Comparison of ENCODE assay signal across 9 cellular contexts in genomic region chr19:40800997-40801377, GRCh38. TPM values are rescaled to one million over a fixed set of nuclear protein-coding genes. Genes with fewer than 3 reads are reported as not detected.
A peak's percentile ranks its signal among the peaks of the same experiment; 100 is the strongest.
DNase-seq lines count a peak whose midpoint lies in the region; ATAC-seq, FAIRE-seq and TF ChIP-seq lines count a peak whose summit lies in the region.
"Had no signal": no experiment of that assay in that cellular context is flagged by ENCODE, and none has a peak within 500 bp of the region (broad histone marks: within the 10 kb centered on the region; RNA-seq: fewer than 3 reads in every experiment).

No MANE protein-coding gene starts in this region.

- ATAC-seq in heart left ventricle (no peak), Right ventricle myocardium inferior (no peak), K562 (no peak), upper lobe of left lung (ENCODE audit: low FRiP score in 2 of 2) (no peak)

- H3K4me3 ChIP-seq in heart left ventricle (peak overlapping the region in 11 of 12 donors; percentile 74 to 99 (median 94)), K562 (peak overlapping the region; percentile 13; the same call in 1 of the 2 replicates), upper lobe of left lung (peak overlapping the region; percentile 45 to 99 (median 96))

- H3K27me3 ChIP-seq in heart left ventricle (no peaks in the 10 kb centered on the region), K562 (ENCODE audit: control insufficient read depth in 2 of 2, insufficient read depth in 2 of 2, low read length in 2 of 2) (no peaks in the 10 kb centered on the region), upper lobe of left lung (no peaks in the 10 kb centered on the region)

- H3K4me1 Mint-ChIP-seq in mesothelial cell of epicardium: peaks cover 47% of the 10 kb centered on the region

- no peak for TF ChIP-seq RAD21 in K562 (CRISPR knock-in tag; conservative IDR thresholded peaks at IDR 0.05 in 1 of 2, IDR thresholded peaks at IDR 0.05 in 1 of 2)

- TF ChIP-seq EP300 in K562 (IDR thresholded peaks at IDR 0.05; ENCODE audit: low read length) (no peak), upper lobe of left lung (IDR thresholded peaks at IDR 0.05) (no peak)

- peak overlapping the region; percentile 58 for H3K4me2 ChIP-seq in K562 (ENCODE audit: insufficient read depth, low read length)

- H2AFZ ChIP-seq in K562 (ENCODE audit: low read depth, low read length): no peak overlapping the region

- H3K27ac ChIP-seq in heart left ventricle (peak overlapping the region; percentile 53 to 99 (median 97)), K562 (ENCODE audit: extremely low read depth, low read depth, low read length) (peak overlapping the region; percentile 52; the same call in 2 of the 3 replicates), upper lobe of left lung (peak overlapping the region; percentile 93 to 99 (median 98))

- H3K36me3 Mint-ChIP-seq in mesothelial cell of epicardium: peaks cover 2% of the 10 kb centered on the region

- peak overlapping the region; percentile 82 for H3K4me3 Mint-ChIP-seq in mesothelial cell of epicardium

- peaks cover 43% of the 10 kb centered on the region for H4K20me1 ChIP-seq in K562 (replicated peaks; ENCODE audit: control insufficient read depth, insufficient read depth, low read length)

- TF ChIP-seq POLR2A in heart left ventricle (IDR thresholded peaks at IDR 0.05) (no peak), K562 (conservative IDR thresholded peaks at IDR 0.05) (0 out of 2 replicates have a peak, but pooled peaks have one; percentile 9), upper lobe of left lung (IDR thresholded peaks at IDR 0.05) (no peak)

- TF ChIP-seq CTCF in heart left ventricle (IDR thresholded peaks at IDR 0.05): no peak
- TF ChIP-seq CTCF in K562 (IDR thresholded peaks at IDR 0.05 in 2 of 3, conservative IDR thresholded peaks at IDR 0.05 in 1 of 3; ENCODE audit: insufficient read depth in 2 of 3, low read depth in 1 of 3, low read length in 3 of 3): no peak
- TF ChIP-seq CTCF in mesothelial cell of epicardium (IDR thresholded peaks at IDR 0.05; ENCODE audit: unreplicated experiment): no peak
- no peak for TF ChIP-seq CTCF in upper lobe of left lung (IDR thresholded peaks at IDR 0.05)

- H3K9me3 ChIP-seq in heart left ventricle (no peaks in the 10 kb centered on the region), K562 (replicated peaks; ENCODE audit: control insufficient read depth, insufficient read depth, low read depth, low read length) (no peaks in the 10 kb centered on the region), upper lobe of left lung (no peaks in the 10 kb centered on the region)

- H3K9me3 Mint-ChIP-seq in mesothelial cell of epicardium: no peaks in the 10 kb centered on the region

- no TSS peak for BruUV-seq in K562 (replicated peaks; lab: Mats Ljungman, UMichigan)

- no peaks in the 10 kb centered on the region for H3K27me3 Mint-ChIP-seq in mesothelial cell of epicardium (ENCODE audit: low read depth)

- CTCF ChIA-PET in K562 (lab: Yijun Ruan, JAX; ENCODE audit: low intra/inter-chr PET ratio): no interaction called here

- peaks cover 67% of the 10 kb centered on the region for H3K79me2 ChIP-seq in K562 (ENCODE audit: control insufficient read depth, insufficient read depth, low read length)

- WGBS in heart left ventricle, 4 donors: 60 to 75% (median 61%) methylated on average over 20 to 27 of the region's 27 CpGs
- 97% methylated on average over 18 of the region's 27 CpGs for WGBS in K562 (ENCODE audit: insufficient coverage, low coverage, missing lambda C conversion rate)
- WGBS in upper lobe of left lung, 2 donors: 76 to 80% methylated on average over 1 to 27 of the region's 27 CpGs

- H3K27ac Mint-ChIP-seq in mesothelial cell of epicardium: no peak overlapping the region

- H3K4me1 ChIP-seq in heart left ventricle (peaks cover 48 to 71% (median 63%) of the 10 kb centered on the region in 12 donors), K562 (replicated peaks in 1 of 2; ENCODE audit: control insufficient read depth in 2 of 2, insufficient read depth in 2 of 2, low read length in 2 of 2) (peaks cover 53 to 71% of the 10 kb centered on the region in 2 experiments), upper lobe of left lung (peaks cover 64 to 71% (median 69%) of the 10 kb centered on the region in 4 donors)

- H3K9me1 ChIP-seq in K562 (ENCODE audit: control insufficient read depth, insufficient read depth, low read length): peaks cover 13% of the 10 kb centered on the region

- FAIRE-seq in K562 (lab: Jason Lieb, UNC): no peak

- DNase-seq in heart left ventricle: peak in 1 of 5 donors; percentile 67
- no peak for DNase-seq in Right ventricle myocardium inferior (ENCODE audit: missing footprints)
- no peak for DNase-seq in K562 (ENCODE audit: extremely low read depth in 1 of 4, low spot score in 3 of 4)
- DNase-seq in mesothelial cell of epicardium (ENCODE audit: low spot score in 2 of 2, unreplicated experiment in 2 of 2): no peak
- DNase-seq in upper lobe of left lung: peak in 1 of 2 donors; percentile 86
- DNase-seq in NCI-H446 (lab: John Stamatoyannopoulos, UW): no peak
- no peak for DNase-seq in NCI-H1092 (lab: John Stamatoyannopoulos, UW)
- DNase-seq in RPMI8226: no peak
- DNase-seq: NCI-H1092 treated with DMSO at 0.1 percent for 48 hours had no signal

- H3K9ac ChIP-seq in K562 (ENCODE audit: insufficient read depth in 1 of 2, low read depth in 2 of 2, low read length in 2 of 2): peak overlapping the region in 1 of 2 experiments; percentile 98; a peak in 2 of 4 replicates

- in situ Hi-C loops in K562 (cut with MboI): no loop called here

- peaks cover 0 to 42% (median 15%) of the 10 kb centered on the region in 9 donors for H3K36me3 ChIP-seq in heart left ventricle
- H3K36me3 ChIP-seq in K562 (ENCODE audit: control insufficient read depth, insufficient read depth, low read length): peaks cover 58% of the 10 kb centered on the region; the same call in 2 of the 3 replicates
- peaks cover 4 to 53% (median 24%) of the 10 kb centered on the region in 4 donors for H3K36me3 ChIP-seq in upper lobe of left lung

- POLR2A ChIA-PET in K562 (lab: Yijun Ruan, JAX): interaction anchor here (1.0 to 1.7 kb wide), 3 partner anchors 10 to 48 kb away, joined by 3 to 9 read pairs (median 6); partner anchors contain the start of gene RAB4B

- intact Hi-C loops in heart left ventricle (cut with DNase I): loop anchor here in 3 of 10 donors (2.0 to 10.0 kb wide), 3 partner anchors 16 to 376 kb away; partner anchors contain the start of gene SERTAD1 (in 1 of the 3)
- intact Hi-C loops in Right ventricle myocardium inferior (cut with DNase I): no loop called here
- intact Hi-C loops in K562 (cut with micrococcal nuclease): no loop called here

RNA-seq across cellular contexts. Expression of gene EGLN2, which starts 2.0 kb away (rescaled TPM):
- total RNA-seq in heart left ventricle (10 to 100 TPM; 38.1 to 85.1 (median 49.2) TPM), Right ventricle myocardium inferior (68.0 TPM), K562 (2014; rRNA removed) (104 and 120 TPM in 2 replicates), K562 (2014; rRNA removed; fragmentation: Illumina TruSeq; extraction: Trizol) (51.2 and 71.0 TPM in 2 replicates), K562 (2015; rRNA removed; fragmentation: Illumina TruSeq; extraction: Trizol) (92.0 and 92.9 TPM in 2 replicates), K562 (2021) (111 and 114 TPM in 2 replicates), mesothelial cell of epicardium (107 to 109 TPM (median 108 TPM) in 3 replicates), upper lobe of left lung (100 to 1,000 TPM; 170 to 353 (median 211) TPM)
- polyA plus RNA-seq in heart left ventricle (10 to 100 TPM; 53.5 to 91.8 TPM), K562 (2011; rRNA removed) (41.1 and 52.0 TPM in 2 replicates), K562 (2014; fragmentation: Illumina TruSeq; extraction: Trizol) (65.7 and 78.9 TPM in 2 replicates), K562 (2014; fragmentation: Nextera tagmentation; extraction: Ambion mirVana) (10 to 100 TPM in 1 of 2 experiments, 1 to 10 TPM in 1; 9.6 to 19.1 TPM), K562 (2014; rRNA removed) (81.3 and 92.5 TPM in 2 replicates)
- total RNA-seq in K562 (2011; cell fraction: chromatin; rRNA removed; ENCODE audit: low replicate concordance): 63.0 and 140 TPM in 2 replicates
- 93.6 and 96.2 TPM in 2 replicates for total RNA-seq in K562 (2011; cell fraction: nucleolus; rRNA removed)
- 80.4 and 98.4 TPM in 2 replicates for total RNA-seq in K562 (2011; cell fraction: nucleoplasm; rRNA removed)
- polyA plus RNA-seq in K562 (2011; cell fraction: cytosol; rRNA removed): 56.6 and 123 TPM in 2 replicates
- polyA plus RNA-seq in K562 (2011; cell fraction: nucleus; rRNA removed): 86.2 and 132 TPM in 2 replicates
- 87.1 and 100 TPM in 2 replicates for polyA plus RNA-seq in K562 (2012)
- polyA minus RNA-seq in K562 (2011; rRNA and poly(A)+ RNA removed): 18.5 and 29.1 TPM in 2 replicates
- 35.9 and 41.9 TPM in 2 replicates for polyA minus RNA-seq in K562 (2011; cell fraction: cytosol; rRNA and poly(A)+ RNA removed)
- polyA minus RNA-seq in K562 (2011; cell fraction: nucleus; rRNA and poly(A)+ RNA removed): 31.8 and 35.2 TPM in 2 replicates

RNA-seq across cellular contexts. Expression of gene RAB4B, which starts 22.9 kb away (rescaled TPM):
- total RNA-seq in heart left ventricle: 10 to 100 TPM; 12.3 to 31.3 (median 15.0) TPM
- polyA plus RNA-seq in heart left ventricle: 10 to 100 TPM; 23.7 to 50.1 TPM
- 13.3 TPM for total RNA-seq in Right ventricle myocardium inferior
- total RNA-seq in K562 (2011; cell fraction: chromatin; rRNA removed; ENCODE audit: low replicate concordance): 17.4 and 18.8 TPM in 2 replicates
- 12.3 and 13.6 TPM in 2 replicates for total RNA-seq in K562 (2011; cell fraction: nucleolus; rRNA removed)
- total RNA-seq in K562 (2011; cell fraction: nucleoplasm; rRNA removed): 11.1 and 23.1 TPM in 2 replicates
- total RNA-seq in K562 (2014; rRNA removed): 11.9 and 14.8 TPM in 2 replicates
- 1.9 and 4.2 TPM in 2 replicates for total RNA-seq in K562 (2014; rRNA removed; fragmentation: Illumina TruSeq; extraction: Trizol)
- 7.7 and 9.2 TPM in 2 replicates for total RNA-seq in K562 (2015; rRNA removed; fragmentation: Illumina TruSeq; extraction: Trizol)
- 15.4 and 15.6 TPM in 2 replicates for total RNA-seq in K562 (2021)
- polyA plus RNA-seq in K562 (2011; rRNA removed): 11.7 and 14.6 TPM in 2 replicates
- 24.7 and 32.5 TPM in 2 replicates for polyA plus RNA-seq in K562 (2011; cell fraction: cytosol; rRNA removed)
- polyA plus RNA-seq in K562 (2011; cell fraction: nucleus; rRNA removed): 23.7 and 28.9 TPM in 2 replicates
- 15.9 and 29.9 TPM in 2 replicates for polyA plus RNA-seq in K562 (2012)
- polyA plus RNA-seq in K562 (2014; fragmentation: Illumina TruSeq; extraction: Trizol): 9.0 and 14.6 TPM in 2 replicates
- under 1 TPM; 0.28 to 0.92 TPM for polyA plus RNA-seq in K562 (2014; fragmentation: Nextera tagmentation; extraction: Ambion mirVana)
- 20.4 and 20.9 TPM in 2 replicates for polyA plus RNA-seq in K562 (2014; rRNA removed)
- 2.0 and 2.6 TPM in 2 replicates for polyA minus RNA-seq in K562 (2011; rRNA and poly(A)+ RNA removed)
- 2.4 and 3.2 TPM in 2 replicates for polyA minus RNA-seq in K562 (2011; cell fraction: cytosol; rRNA and poly(A)+ RNA removed)
- 1.8 and 3.1 TPM in 2 replicates for polyA minus RNA-seq in K562 (2011; cell fraction: nucleus; rRNA and poly(A)+ RNA removed)
- 13.2 to 15.8 TPM (median 14.5 TPM) in 3 replicates for total RNA-seq in mesothelial cell of epicardium
- 10 to 100 TPM; 39.9 to 78.5 (median 58.6) TPM for total RNA-seq in upper lobe of left lung

RNA-seq across cellular contexts. Expression of gene MIA, which starts 25.7 kb away (rescaled TPM):
- total RNA-seq in heart left ventricle (1 to 10 TPM in 2 of 9 donors, under 1 TPM in 2, not detected in 5; 0.72 to 3.0 (median 0.99) TPM), Right ventricle myocardium inferior (not detected), K562 (2014; rRNA removed) (not detected in 2 replicates), K562 (2014; rRNA removed; fragmentation: Illumina TruSeq; extraction: Trizol) (not detected in 2 replicates), K562 (2015; rRNA removed; fragmentation: Illumina TruSeq; extraction: Trizol) (not detected in 2 replicates), K562 (2021) (not detected in 2 replicates), mesothelial cell of epicardium (1.2 to 2.7 TPM (median 1.4 TPM) in 3 replicates), upper lobe of left lung (1 to 10 TPM in 3 of 6 donors, not detected in 3; 1.2 to 5.2 (median 2.1) TPM)
- polyA plus RNA-seq in heart left ventricle (1 to 10 TPM in 1 of 2 donors, under 1 TPM in 1; 0.99 to 1.0 TPM), K562 (2011; rRNA removed) (not detected in 2 replicates), K562 (2014; fragmentation: Illumina TruSeq; extraction: Trizol) (not detected in 2 replicates), K562 (2014; fragmentation: Nextera tagmentation; extraction: Ambion mirVana) (not detected), K562 (2014; rRNA removed) (0.21 and 1.1 TPM in 2 replicates)
- 2.7 and 4.0 TPM in 2 replicates for total RNA-seq in K562 (2011; cell fraction: chromatin; rRNA removed; ENCODE audit: low replicate concordance)
- total RNA-seq in K562 (2011; cell fraction: nucleolus; rRNA removed): not detected in 2 replicates
- not detected in 2 replicates for total RNA-seq in K562 (2011; cell fraction: nucleoplasm; rRNA removed)
- not detected in 2 replicates for polyA plus RNA-seq in K562 (2011; cell fraction: cytosol; rRNA removed)
- polyA plus RNA-seq in K562 (2011; cell fraction: nucleus; rRNA removed): 0.74 TPM in 1 of 2 replicates, not detected in the other
- 0.93 TPM in 1 of 2 replicates, not detected in the other for polyA plus RNA-seq in K562 (2012)
- not detected in 2 replicates for polyA minus RNA-seq in K562 (2011; rRNA and poly(A)+ RNA removed)
- polyA minus RNA-seq in K562 (2011; cell fraction: cytosol; rRNA and poly(A)+ RNA removed): not detected in 2 replicates
- not detected in 2 replicates for polyA minus RNA-seq in K562 (2011; cell fraction: nucleus; rRNA and poly(A)+ RNA removed)

RNA-seq across cellular contexts. Expression of gene CYP2A6, which starts 49.3 kb away (rescaled TPM):
- under 1 TPM in 1 of 9 donors, not detected in 8; 0.16 TPM for total RNA-seq in heart left ventricle
- not detected for polyA plus RNA-seq in heart left ventricle
- not detected for total RNA-seq in Right ventricle myocardium inferior
- total RNA-seq in K562 (2011; cell fraction: chromatin; rRNA removed; ENCODE audit: low replicate concordance): not detected in 2 replicates
- not detected in 2 replicates for total RNA-seq in K562 (2011; cell fraction: nucleolus; rRNA removed)
- not detected in 2 replicates for total RNA-seq in K562 (2011; cell fraction: nucleoplasm; rRNA removed)
- total RNA-seq in K562 (2014; rRNA removed): not detected in 2 replicates
- total RNA-seq in K562 (2014; rRNA removed; fragmentation: Illumina TruSeq; extraction: Trizol): not detected in 2 replicates
- total RNA-seq in K562 (2015; rRNA removed; fragmentation: Illumina TruSeq; extraction: Trizol): not detected in 2 replicates
- 0.31 and 0.65 TPM in 2 replicates for total RNA-seq in K562 (2021)
- not detected in 2 replicates for polyA plus RNA-seq in K562 (2011; rRNA removed)
- not detected in 2 replicates for polyA plus RNA-seq in K562 (2011; cell fraction: cytosol; rRNA removed)
- not detected in 2 replicates for polyA plus RNA-seq in K562 (2011; cell fraction: nucleus; rRNA removed)
- polyA plus RNA-seq in K562 (2012): not detected in 2 replicates
- not detected in 2 replicates for polyA plus RNA-seq in K562 (2014; fragmentation: Illumina TruSeq; extraction: Trizol)
- polyA plus RNA-seq in K562 (2014; fragmentation: Nextera tagmentation; extraction: Ambion mirVana): not detected
- not detected in 2 replicates for polyA plus RNA-seq in K562 (2014; rRNA removed)
- polyA minus RNA-seq in K562 (2011; rRNA and poly(A)+ RNA removed): not detected in 2 replicates
- not detected in 2 replicates for polyA minus RNA-seq in K562 (2011; cell fraction: cytosol; rRNA and poly(A)+ RNA removed)
- not detected in 2 replicates for polyA minus RNA-seq in K562 (2011; cell fraction: nucleus; rRNA and poly(A)+ RNA removed)
- 0.27 to 0.40 TPM (median 0.34 TPM) in 3 replicates for total RNA-seq in mesothelial cell of epicardium
- total RNA-seq in upper lobe of left lung: 10 to 100 TPM in 1 of 6 donors, 1 to 10 TPM in 4, not detected in 1; 1.5 to 11.6 (median 2.9) TPM

RNA-seq across cellular contexts. Expression of gene SNRPA, which starts 50.0 kb away (rescaled TPM):
- total RNA-seq in heart left ventricle: 10 to 100 TPM; 22.5 to 50.2 (median 31.6) TPM
- polyA plus RNA-seq in heart left ventricle: 10 to 100 TPM; 23.5 to 32.3 TPM
- 32.4 TPM for total RNA-seq in Right ventricle myocardium inferior
- total RNA-seq in K562 (2011; cell fraction: chromatin; rRNA removed; ENCODE audit: low replicate concordance): 98.7 and 181 TPM in 2 replicates
- total RNA-seq in K562 (2011; cell fraction: nucleolus; rRNA removed): 171 and 186 TPM in 2 replicates
- 154 and 155 TPM in 2 replicates for total RNA-seq in K562 (2011; cell fraction: nucleoplasm; rRNA removed)
- total RNA-seq in K562 (2014; rRNA removed): 311 and 436 TPM in 2 replicates
- 83.8 and 106 TPM in 2 replicates for total RNA-seq in K562 (2014; rRNA removed; fragmentation: Illumina TruSeq; extraction: Trizol)
- total RNA-seq in K562 (2015; rRNA removed; fragmentation: Illumina TruSeq; extraction: Trizol): 130 and 150 TPM in 2 replicates
- total RNA-seq in K562 (2021): 185 and 193 TPM in 2 replicates
- 230 and 371 TPM in 2 replicates for polyA plus RNA-seq in K562 (2011; rRNA removed)
- 179 and 223 TPM in 2 replicates for polyA plus RNA-seq in K562 (2011; cell fraction: cytosol; rRNA removed)
- polyA plus RNA-seq in K562 (2011; cell fraction: nucleus; rRNA removed): 665 and 764 TPM in 2 replicates
- 170 and 298 TPM in 2 replicates for polyA plus RNA-seq in K562 (2012)
- polyA plus RNA-seq in K562 (2014; fragmentation: Illumina TruSeq; extraction: Trizol): 205 and 262 TPM in 2 replicates
- polyA plus RNA-seq in K562 (2014; fragmentation: Nextera tagmentation; extraction: Ambion mirVana): 10 to 100 TPM; 16.3 to 24.7 TPM
- polyA plus RNA-seq in K562 (2014; rRNA removed): 210 and 224 TPM in 2 replicates
- 186 and 256 TPM in 2 replicates for polyA minus RNA-seq in K562 (2011; rRNA and poly(A)+ RNA removed)
- 217 TPM in 2 replicates for polyA minus RNA-seq in K562 (2011; cell fraction: cytosol; rRNA and poly(A)+ RNA removed)
- 65.8 and 91.3 TPM in 2 replicates for polyA minus RNA-seq in K562 (2011; cell fraction: nucleus; rRNA and poly(A)+ RNA removed)
- total RNA-seq in mesothelial cell of epicardium: 109 to 121 TPM (median 111 TPM) in 3 replicates
- total RNA-seq in upper lobe of left lung: 10 to 100 TPM; 32.4 to 90.1 (median 55.3) TPM

Comparison
In these comparisons a context has a peak if more than half of its experiments do, and no peak if none do; other contexts are left out.
1. H3K4me3 ChIP-seq: peak in every context shown above with its lines; median percentile 96 in upper lobe of left lung; 94 in heart left ventricle; 13 in K562.